ENCODE assay signal across 8 cellular contexts in the genomic region with DNA sequence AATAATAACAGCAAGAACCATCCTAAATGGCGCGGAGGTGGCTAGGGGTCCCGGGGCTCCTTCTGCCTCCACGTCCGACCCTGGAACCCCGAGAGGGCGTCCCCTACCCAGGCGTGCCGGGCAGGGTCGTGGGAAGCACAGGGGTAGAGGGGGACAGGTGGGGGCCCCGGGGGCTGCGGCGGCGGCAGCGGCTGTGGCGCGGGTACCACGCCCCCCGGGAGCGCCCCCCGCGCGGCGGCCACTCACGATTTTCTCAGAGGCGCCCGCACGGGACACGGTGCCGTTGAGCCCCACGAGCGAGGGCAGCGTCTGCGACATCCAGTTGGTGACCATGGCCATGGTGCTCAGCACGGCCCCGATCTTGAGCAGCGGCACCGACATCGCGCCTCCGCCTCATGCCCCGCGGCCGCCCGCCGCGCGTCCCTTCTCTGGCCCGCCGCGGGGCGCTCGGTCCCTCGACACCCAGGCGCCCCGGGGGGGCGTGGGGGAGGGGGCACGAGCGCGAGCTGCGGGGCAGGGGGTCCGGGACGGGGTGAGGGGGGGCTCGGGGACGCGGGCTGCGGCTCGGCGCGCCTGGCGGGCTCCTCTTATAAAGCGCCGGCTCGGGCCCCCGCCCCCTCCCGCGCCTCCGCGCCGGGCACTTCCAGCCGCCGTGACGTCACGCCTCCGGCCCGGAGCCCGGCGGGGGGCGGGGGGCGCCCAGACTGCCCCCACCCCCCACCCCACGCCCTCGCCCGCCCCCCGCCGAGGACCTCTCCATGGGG. TPM values are rescaled to one million over a fixed set of nuclear protein-coding genes. Genes with fewer than 3 reads are reported as not detected.
A peak's percentile ranks its signal among the peaks of the same experiment; 100 is the strongest.
DNase-seq lines count a peak whose midpoint lies in the region; ATAC-seq, FAIRE-seq and TF ChIP-seq lines count a peak whose summit lies in the region.

No MANE protein-coding gene starts in this region.

- H3K9me1 ChIP-seq in keratinocyte (ENCODE audit: control insufficient read depth, extremely low read depth, insufficient read depth, low read length): no peaks in the 10 kb centered on the region

- no peak for TF ChIP-seq CTCF in keratinocyte (optimal IDR thresholded peaks at IDR 0.05 in 1 of 3, IDR thresholded peaks at IDR 0.05 in 1 of 3, conservative IDR thresholded peaks at IDR 0.05 in 1 of 3; ENCODE audit: extremely low read depth in 1 of 3, insufficient read depth in 2 of 3, low read length in 3 of 3)
- no peak for TF ChIP-seq CTCF in thyroid gland (IDR thresholded peaks at IDR 0.05)
- TF ChIP-seq CTCF in OCI-LY7 (conservative IDR thresholded peaks at IDR 0.05; ENCODE audit: low read length): no peak

- CTCF ChIA-PET in OCI-LY7 (lab: Charles Lee; ENCODE audit: unreplicated experiment): no interaction called here

- peak; percentile 5 for DNase-seq in activated T-cell treated with anti-CD3 and anti-CD28 coated beads, Interleukin-2, amount 50 U/mL, for 4 hours
- no peak for DNase-seq in activated T-cell treated with anti-CD3 and anti-CD28 coated beads, Interleukin-2, amount 50 U/mL, for 48 hours
- DNase-seq in activated T-helper 2 cell treated with anti-CD3 and anti-CD28 coated beads, Interferon-gamma antibody, Interleukin-2, Interleukin-4, amounts not matched to agents 10 μg/mL and 5 μg/mL and 100 μg/mL, durations not matched to agents 14 hours and 24 hours and 36 hours (ENCODE audit: low spot score): no peak
- DNase-seq in keratinocyte (ENCODE audit: low read depth, low spot score): no peak
- peak; percentile 28 to 48 for DNase-seq in thyroid gland
- no peak for DNase-seq in OCI-LY7 (ENCODE audit: low spot score)
- no peak for DNase-seq in NCI-H146 treated with DMSO at 0.1 percent for 48 hours (lab: John Stamatoyannopoulos, UW; ENCODE audit: unreplicated experiment)
- DNase-seq in stimulated activated CD4-positive, alpha-beta T cell treated with anti-CD3 and anti-CD28 coated beads, Interleukin-12 subunit alpha, Interleukin-12 subunit beta, amount 100 ng/mL, for 4 hours: no peak

- WGBS in thyroid gland, 2 donors: 2 to 6% methylated on average over 3 to 17 of the region's 95 CpGs

- dilution Hi-C loops in keratinocyte (cut with MboI; ENCODE audit: extremely low pct_ligation_motif_present, low sequenced_read_pairs): no loop called here

- no peak for FAIRE-seq in keratinocyte (lab: Jason Lieb, UNC)

- peak overlapping the region; percentile 56 for H3K4me3 Mint-ChIP-seq in activated T-cell treated with anti-CD3 and anti-CD28 coated beads, Interleukin-2, amount 50 U/mL, for 4 hours
- peak overlapping the region; percentile 56 for H3K4me3 Mint-ChIP-seq in activated T-helper 2 cell treated with anti-CD3 and anti-CD28 coated beads, Interferon-gamma antibody, Interleukin-2, Interleukin-4, amounts not matched to agents 10 μg/mL and 5 μg/mL and 100 μg/mL, durations not matched to agents 14 hours and 24 hours and 36 hours (ENCODE audit: low read depth)

- H3K4me3 ChIP-seq in keratinocyte (ENCODE audit: control insufficient read depth in 2 of 3, extremely low read depth in 1 of 3, insufficient read depth in 2 of 3, low read depth in 1 of 3, low read length in 3 of 3): peak overlapping the region; percentile 20 to 52 (median 49)
- H3K4me3 ChIP-seq in thyroid gland (replicated peaks in 1 of 3): peak overlapping the region in 2 of 3 donors; percentile 15 to 43
- H3K4me3 ChIP-seq in OCI-LY7 (ENCODE audit: low read depth, low read length, poor library complexity, severe bottlenecking): no peak overlapping the region

- peaks cover 25% of the 10 kb centered on the region for H3K27me3 ChIP-seq in keratinocyte (ENCODE audit: control insufficient read depth, extremely low read depth, insufficient read depth, low read length)
- H3K27me3 ChIP-seq in thyroid gland: no peaks in the 10 kb centered on the region

- H3K36me3 Mint-ChIP-seq in activated T-cell treated with anti-CD3 and anti-CD28 coated beads, Interleukin-2, amount 50 U/mL, for 4 hours (ENCODE audit: insufficient read depth): no peaks in the 10 kb centered on the region
- no peaks in the 10 kb centered on the region for H3K36me3 Mint-ChIP-seq in activated T-helper 2 cell treated with anti-CD3 and anti-CD28 coated beads, Interferon-gamma antibody, Interleukin-2, Interleukin-4, amounts not matched to agents 10 μg/mL and 5 μg/mL and 100 μg/mL, durations not matched to agents 14 hours and 24 hours and 36 hours (ENCODE audit: low read depth)

- ATAC-seq in activated T-cell treated with anti-CD3 and anti-CD28 coated beads, Interleukin-2, amount 50 U/mL, for 4 hours: no peak

- H3K4me1 ChIP-seq in keratinocyte (ENCODE audit: control insufficient read depth, extremely low read depth, insufficient read depth, low read length) (peaks cover 8% of the 10 kb centered on the region), thyroid gland (peaks cover 5 to 21% of the 10 kb centered on the region in 2 donors), OCI-LY7 (ENCODE audit: insufficient read depth, low read length, poor library complexity, severe bottlenecking) (peaks cover 17% of the 10 kb centered on the region)

- peak overlapping the region; percentile 9 for H2AFZ ChIP-seq in keratinocyte (ENCODE audit: control insufficient read depth, low read length)
- H2AFZ ChIP-seq in OCI-LY7 (ENCODE audit: low read length): no peak overlapping the region

- peaks cover 15% of the 10 kb centered on the region for H3K4me1 Mint-ChIP-seq in activated T-cell treated with anti-CD3 and anti-CD28 coated beads, Interleukin-2, amount 50 U/mL, for 4 hours (ENCODE audit: low read depth)
- peaks cover 12% of the 10 kb centered on the region for H3K4me1 Mint-ChIP-seq in activated T-helper 2 cell treated with anti-CD3 and anti-CD28 coated beads, Interferon-gamma antibody, Interleukin-2, Interleukin-4, amounts not matched to agents 10 μg/mL and 5 μg/mL and 100 μg/mL, durations not matched to agents 14 hours and 24 hours and 36 hours (ENCODE audit: low read depth)

- POLR2A ChIA-PET in OCI-LY7 (lab: Charles Lee): no interaction called here

- no peaks in the 10 kb centered on the region for H4K20me1 ChIP-seq in keratinocyte (ENCODE audit: control insufficient read depth, extremely low read depth, insufficient read depth, low read length)
- no peaks in the 10 kb centered on the region for H4K20me1 ChIP-seq in OCI-LY7 (ENCODE audit: insufficient read depth, low read length)

- peak overlapping the region; percentile 48 for H3K4me2 ChIP-seq in keratinocyte (ENCODE audit: control insufficient read depth, extremely low read depth, insufficient read depth, low read depth, low read length)
- no peak overlapping the region for H3K4me2 ChIP-seq in OCI-LY7 (ENCODE audit: low read length)

- H3K79me2 ChIP-seq in keratinocyte (ENCODE audit: control insufficient read depth, insufficient read depth, low read length): no peaks in the 10 kb centered on the region
- no peaks in the 10 kb centered on the region for H3K79me2 ChIP-seq in OCI-LY7 (ENCODE audit: insufficient read depth, low read depth, low read length)

- H3K9ac ChIP-seq in keratinocyte (ENCODE audit: control insufficient read depth, extremely low read depth, insufficient read depth, low read length): no peak overlapping the region

- H3K9me3 Mint-ChIP-seq in activated T-cell treated with anti-CD3 and anti-CD28 coated beads, Interleukin-2, amount 50 U/mL, for 4 hours: no peaks in the 10 kb centered on the region
- H3K9me3 Mint-ChIP-seq in activated T-helper 2 cell treated with anti-CD3 and anti-CD28 coated beads, Interferon-gamma antibody, Interleukin-2, Interleukin-4, amounts not matched to agents 10 μg/mL and 5 μg/mL and 100 μg/mL, durations not matched to agents 14 hours and 24 hours and 36 hours: no peaks in the 10 kb centered on the region

- H3K27ac Mint-ChIP-seq in activated T-helper 2 cell treated with anti-CD3 and anti-CD28 coated beads, Interferon-gamma antibody, Interleukin-2, Interleukin-4, amounts not matched to agents 10 μg/mL and 5 μg/mL and 100 μg/mL, durations not matched to agents 14 hours and 24 hours and 36 hours: no peak overlapping the region

- intact Hi-C loops in activated T-helper 2 cell treated with anti-CD3 and anti-CD28 coated beads, Interferon-gamma antibody, Interleukin-2, Interleukin-4, amounts not matched to agents 10 μg/mL and 5 μg/mL and 100 μg/mL, durations not matched to agents 14 hours and 24 hours and 36 hours (cut with micrococcal nuclease): loop anchor here (10.0 kb wide), 1 partner anchor 289 kb away; a partner anchor contains a TSS
- intact Hi-C loops in thyroid gland (cut with DNase I) (no loop called here), OCI-LY7 (cut with micrococcal nuclease; ENCODE audit: unreplicated experiment) (no loop called here)

- H3K27ac ChIP-seq in keratinocyte (ENCODE audit: control insufficient read depth, insufficient read depth, low read length): no peak overlapping the region
- H3K27ac ChIP-seq in thyroid gland: no peak overlapping the region
- H3K27ac ChIP-seq in OCI-LY7 (ENCODE audit: low read depth, low read length, poor library complexity, severe bottlenecking): no peak overlapping the region

- no peaks in the 10 kb centered on the region for H3K9me2 ChIP-seq in OCI-LY7 (ENCODE audit: insufficient read depth, low read length)

- TF ChIP-seq POLR2A in thyroid gland (IDR thresholded peaks at IDR 0.05): no peak

- H3K9me3 ChIP-seq in keratinocyte (ENCODE audit: control insufficient read depth, low read depth, low read length) (no peaks in the 10 kb centered on the region), thyroid gland (no peaks in the 10 kb centered on the region), OCI-LY7 (ENCODE audit: low read length) (no peaks in the 10 kb centered on the region)

- no TSS peak for BruUV-seq in OCI-LY7 (replicated peaks; lab: Mats Ljungman, UMichigan)

- H3K36me3 ChIP-seq in keratinocyte (ENCODE audit: control insufficient read depth in 2 of 2, extremely low read depth in 1 of 2, insufficient read depth in 2 of 2, low read length in 2 of 2) (no peaks in the 10 kb centered on the region), thyroid gland (no peaks in the 10 kb centered on the region), OCI-LY7 (ENCODE audit: insufficient read depth, low read length) (no peaks in the 10 kb centered on the region)

- peaks cover 21% of the 10 kb centered on the region for H3K27me3 Mint-ChIP-seq in activated T-cell treated with anti-CD3 and anti-CD28 coated beads, Interleukin-2, amount 50 U/mL, for 4 hours (ENCODE audit: low read depth)
- peaks cover 25% of the 10 kb centered on the region for H3K27me3 Mint-ChIP-seq in activated T-helper 2 cell treated with anti-CD3 and anti-CD28 coated beads, Interferon-gamma antibody, Interleukin-2, Interleukin-4, amounts not matched to agents 10 μg/mL and 5 μg/mL and 100 μg/mL, durations not matched to agents 14 hours and 24 hours and 36 hours (ENCODE audit: low read depth)

RNA-seq across cellular contexts. Expression of a gene that starts 22.9 kb away (rescaled TPM):
- under 1 TPM; 0.11 to 0.56 (median 0.24) TPM for total RNA-seq in activated T-cell treated with anti-CD3 and anti-CD28 coated beads, Interleukin-2, amount 50 U/mL, for 4 hours
- 0.85 and 0.89 TPM in 2 replicates for total RNA-seq in activated T-helper 2 cell treated with anti-CD3 and anti-CD28 coated beads, Interferon-gamma antibody, Interleukin-2, Interleukin-4, amounts not matched to agents 10 μg/mL and 5 μg/mL and 100 μg/mL, durations not matched to agents 14 hours and 24 hours and 36 hours
- 5.3 to 25.2 TPM (median 7.5 TPM) in 3 replicates for polyA plus RNA-seq in keratinocyte
- polyA plus RNA-seq in keratinocyte (2011; ENCODE audit: low read depth): 31.7 TPM
- polyA plus RNA-seq in keratinocyte (2011; cell fraction: cytosol; rRNA removed): 10.9 and 21.8 TPM in 2 replicates
- polyA plus RNA-seq in keratinocyte (2011; cell fraction: nucleus; rRNA removed): 11.7 and 16.0 TPM in 2 replicates
- 7.0 and 62.8 TPM in 2 replicates for polyA plus RNA-seq in keratinocyte (2012; ENCODE audit: low replicate concordance)
- 6.7 to 26.6 TPM (median 11.3 TPM) in 3 replicates for polyA minus RNA-seq in keratinocyte
- 33.2 TPM for polyA minus RNA-seq in keratinocyte (2011; cell fraction: cytosol; rRNA and poly(A)+ RNA removed)
- polyA minus RNA-seq in keratinocyte (2011; cell fraction: nucleus; rRNA and poly(A)+ RNA removed): 17.7 and 26.5 TPM in 2 replicates
- total RNA-seq in thyroid gland: 10 to 100 TPM; 19.5 to 42.7 (median 37.8) TPM
- not detected in 2 replicates for total RNA-seq in OCI-LY7 (2014; rRNA removed; shearing (Covaris generic))
- total RNA-seq in OCI-LY7 (2022): not detected in 2 replicates

Comparison
In these comparisons a context has a peak if more than half of its experiments do, and no peak if none do; other contexts are left out.
1. DNase-seq: peak in activated T-cell treated with anti-CD3 and anti-CD28 coated beads, Interleukin-2, amount 50 U/mL, for 4 hours (single experiment) and thyroid gland (2 of 2); none in activated T-cell treated with anti-CD3 and anti-CD28 coated beads, Interleukin-2, amount 50 U/mL, for 48 hours (0 of 2), activated T-helper 2 cell treated with anti-CD3 and anti-CD28 coated beads, Interferon-gamma antibody, Interleukin-2, Interleukin-4, amounts not matched to agents 10 μg/mL and 5 μg/mL and 100 μg/mL, durations not matched to agents 14 hours and 24 hours and 36 hours (single experiment), keratinocyte (single experiment), OCI-LY7 (single experiment), NCI-H146 treated with DMSO at 0.1 percent for 48 hours (single experiment) and stimulated activated CD4-positive, alpha-beta T cell treated with anti-CD3 and anti-CD28 coated beads, Interleukin-12 subunit alpha, Interleukin-12 subunit beta, amount 100 ng/mL, for 4 hours (single experiment).
2. RNA of a gene that starts 22.9 kb away (total RNA-seq): 19.5 to 42.7 TPM in thyroid gland; 0.85 to 0.89 TPM in activated T-helper 2 cell treated with anti-CD3 and anti-CD28 coated beads, Interferon-gamma antibody, Interleukin-2, Interleukin-4, amounts not matched to agents 10 μg/mL and 5 μg/mL and 100 μg/mL, durations not matched to agents 14 hours and 24 hours and 36 hours, 0.11 to 0.56 TPM in activated T-cell treated with anti-CD3 and anti-CD28 coated beads, Interleukin-2, amount 50 U/mL, for 4 hours and not detected in OCI-LY7; every median in the first group is over 10 times any median in the second.